In the genomic region with DNA sequence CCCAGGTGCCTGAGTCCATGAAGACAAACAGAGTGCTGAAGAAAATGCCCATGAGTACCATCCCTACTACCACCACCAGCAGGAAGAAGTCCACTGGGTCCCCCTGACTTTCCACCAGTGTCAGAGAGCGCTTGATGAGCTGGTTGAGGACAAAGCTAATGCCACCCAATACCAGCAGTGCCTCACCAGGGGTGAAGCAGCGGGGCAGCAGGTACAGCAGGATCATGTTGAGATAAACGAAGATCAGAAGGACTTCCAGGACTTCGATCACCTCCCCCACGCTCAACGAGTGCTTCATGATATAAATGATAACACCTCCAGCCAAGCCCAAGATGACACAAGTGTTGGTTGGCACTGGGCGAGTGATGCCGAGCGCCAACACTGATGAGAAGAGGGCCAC, we compare ENCODE assay signal across 1 cellular context.
TF ChIP-seq lines count a peak whose summit lies in the region.

No MANE protein-coding gene starts in this region.

TF ChIP-seq in endothelial cell of umbilical vein, 7 proteins besides CTCF, POLR2A, EP300 and RAD21:
- TF ChIP-seq EZH2 (IDR thresholded peaks at IDR 0.05; ENCODE audit: borderline replicate concordance, low read depth, low read length, severe bottlenecking) (no peak), GATA2 (IDR thresholded peaks at IDR 0.05; ENCODE audit: insufficient read depth, insufficient read length, low read depth, low read length) (no peak), MYC (IDR thresholded peaks at IDR 0.05; ENCODE audit: low read depth, low read length) (no peak), JUN (IDR thresholded peaks at IDR 0.05; ENCODE audit: borderline replicate concordance, insufficient read depth, insufficient read length, low read depth) (no peak), POLR2AphosphoS5 (IDR thresholded peaks at IDR 0.05; ENCODE audit: insufficient read depth, low read depth, low read length) (no peak), FOS (IDR thresholded peaks at IDR 0.05; ENCODE audit: borderline replicate concordance, insufficient read depth, low read length) (no peak), MAX (IDR thresholded peaks at IDR 0.05; ENCODE audit: insufficient read depth, insufficient read length) (no peak)
